ENCODE assay signal across 1 cellular context in genomic region chr20:4740774-4741431, GRCh38.
TF ChIP-seq lines count a peak whose summit lies in the region.

No MANE protein-coding gene starts in this region.

TF ChIP-seq in HepG2, 621 proteins besides CTCF, POLR2A, EP300 and RAD21 (continued from another document and continues in another):
- TF ChIP-seq ZNF367 (CRISPR knock-in tag; IDR thresholded peaks at IDR 0.05; ENCODE audit: borderline replicate concordance) = 0 out of 2 replicates have a peak, but pooled peaks have one; percentile 39
- no peak for TF ChIP-seq MYNN (CRISPR knock-in tag; IDR thresholded peaks at IDR 0.05; ENCODE audit: low read depth)
- TF ChIP-seq ARNTL (CRISPR knock-in tag; IDR thresholded peaks at IDR 0.05) = no peak
- no peak for TF ChIP-seq KLF15 (CRISPR knock-in tag; IDR thresholded peaks at IDR 0.05; ENCODE audit: borderline replicate concordance)
- no peak for TF ChIP-seq TAF15 (IDR thresholded peaks at IDR 0.05; ENCODE audit: low read depth, low read length, poor library complexity, severe bottlenecking)
- TF ChIP-seq CREM (IDR thresholded peaks at IDR 0.05) = no peak
- TF ChIP-seq CREM (CRISPR knock-in tag; IDR thresholded peaks at IDR 0.05) = no peak
- no peak for TF ChIP-seq ZXDC (CRISPR knock-in tag; IDR thresholded peaks at IDR 0.05)
- no peak for TF ChIP-seq RFX3 (CRISPR knock-in tag; IDR thresholded peaks at IDR 0.05)
- TF ChIP-seq ZNF143 (CRISPR knock-in tag; IDR thresholded peaks at IDR 0.05) = no peak
- TF ChIP-seq TRAFD1 (CRISPR knock-in tag; IDR thresholded peaks at IDR 0.05; ENCODE audit: borderline replicate concordance) = no peak
- no peak for TF ChIP-seq SIX4 (CRISPR knock-in tag; IDR thresholded peaks at IDR 0.05)
- TF ChIP-seq ZNF891 (CRISPR knock-in tag; IDR thresholded peaks at IDR 0.05) = no peak
- TF ChIP-seq ZNF343 (CRISPR knock-in tag; IDR thresholded peaks at IDR 0.05) = no peak
- no peak for TF ChIP-seq ZNF432 (CRISPR knock-in tag; IDR thresholded peaks at IDR 0.05; ENCODE audit: borderline replicate concordance)
- TF ChIP-seq, protein P1, sequence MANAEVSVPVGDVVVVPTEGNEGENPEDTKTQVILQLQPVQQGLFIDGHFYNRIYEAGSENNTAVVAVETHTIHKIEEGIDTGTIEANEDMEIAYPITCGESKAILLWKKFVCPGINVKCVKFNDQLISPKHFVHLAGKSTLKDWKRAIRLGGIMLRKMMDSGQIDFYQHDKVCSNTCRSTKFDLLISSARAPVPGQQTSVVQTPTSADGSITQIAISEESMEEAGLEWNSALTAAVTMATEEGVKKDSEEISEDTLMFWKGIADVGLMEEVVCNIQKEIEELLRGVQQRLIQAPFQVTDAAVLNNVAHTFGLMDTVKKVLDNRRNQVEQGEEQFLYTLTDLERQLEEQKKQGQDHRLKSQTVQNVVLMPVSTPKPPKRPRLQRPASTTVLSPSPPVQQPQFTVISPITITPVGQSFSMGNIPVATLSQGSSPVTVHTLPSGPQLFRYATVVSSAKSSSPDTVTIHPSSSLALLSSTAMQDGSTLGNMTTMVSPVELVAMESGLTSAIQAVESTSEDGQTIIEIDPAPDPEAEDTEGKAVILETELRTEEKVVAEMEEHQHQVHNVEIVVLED (CRISPR knock-in tag; IDR thresholded peaks at IDR 0.05; ENCODE audit: borderline replicate concordance) = 0 out of 2 replicates have a peak, but pooled peaks have one; percentile 36
- TF ChIP-seq, protein P2, sequence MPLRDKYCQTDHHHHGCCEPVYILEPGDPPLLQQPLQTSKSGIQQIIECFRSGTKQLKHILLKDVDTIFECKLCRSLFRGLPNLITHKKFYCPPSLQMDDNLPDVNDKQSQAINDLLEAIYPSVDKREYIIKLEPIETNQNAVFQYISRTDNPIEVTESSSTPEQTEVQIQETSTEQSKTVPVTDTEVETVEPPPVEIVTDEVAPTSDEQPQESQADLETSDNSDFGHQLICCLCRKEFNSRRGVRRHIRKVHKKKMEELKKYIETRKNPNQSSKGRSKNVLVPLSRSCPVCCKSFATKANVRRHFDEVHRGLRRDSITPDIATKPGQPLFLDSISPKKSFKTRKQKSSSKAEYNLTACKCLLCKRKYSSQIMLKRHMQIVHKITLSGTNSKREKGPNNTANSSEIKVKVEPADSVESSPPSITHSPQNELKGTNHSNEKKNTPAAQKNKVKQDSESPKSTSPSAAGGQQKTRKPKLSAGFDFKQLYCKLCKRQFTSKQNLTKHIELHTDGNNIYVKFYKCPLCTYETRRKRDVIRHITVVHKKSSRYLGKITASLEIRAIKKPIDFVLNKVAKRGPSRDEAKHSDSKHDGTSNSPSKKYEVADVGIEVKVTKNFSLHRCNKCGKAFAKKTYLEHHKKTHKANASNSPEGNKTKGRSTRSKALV (CRISPR knock-in tag; IDR thresholded peaks at IDR 0.05) = no peak
- TF ChIP-seq GPN1 (CRISPR knock-in tag; IDR thresholded peaks at IDR 0.05; ENCODE audit: borderline replicate concordance) = no peak
- TF ChIP-seq ZNF232 (CRISPR knock-in tag; IDR thresholded peaks at IDR 0.05; ENCODE audit: borderline replicate concordance) = no peak
- TF ChIP-seq, protein P3, sequence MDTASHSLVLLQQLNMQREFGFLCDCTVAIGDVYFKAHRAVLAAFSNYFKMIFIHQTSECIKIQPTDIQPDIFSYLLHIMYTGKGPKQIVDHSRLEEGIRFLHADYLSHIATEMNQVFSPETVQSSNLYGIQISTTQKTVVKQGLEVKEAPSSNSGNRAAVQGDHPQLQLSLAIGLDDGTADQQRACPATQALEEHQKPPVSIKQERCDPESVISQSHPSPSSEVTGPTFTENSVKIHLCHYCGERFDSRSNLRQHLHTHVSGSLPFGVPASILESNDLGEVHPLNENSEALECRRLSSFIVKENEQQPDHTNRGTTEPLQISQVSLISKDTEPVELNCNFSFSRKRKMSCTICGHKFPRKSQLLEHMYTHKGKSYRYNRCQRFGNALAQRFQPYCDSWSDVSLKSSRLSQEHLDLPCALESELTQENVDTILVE (CRISPR knock-in tag; IDR thresholded peaks at IDR 0.05) = no peak
- TF ChIP-seq ZBTB7A (CRISPR knock-in tag; IDR thresholded peaks at IDR 0.05) = no peak
- TF ChIP-seq PHF5A (CRISPR knock-in tag; IDR thresholded peaks at IDR 0.05; ENCODE audit: low read depth, unreplicated experiment) = no peak
- no peak for TF ChIP-seq AKAP8 (CRISPR knock-in tag; IDR thresholded peaks at IDR 0.05)
- TF ChIP-seq CEBPG (CRISPR knock-in tag; IDR thresholded peaks at IDR 0.05) = no peak
- 0 out of 2 replicates have a peak, but pooled peaks have one; percentile 51 for TF ChIP-seq ZNF136 (CRISPR knock-in tag; IDR thresholded peaks at IDR 0.05; ENCODE audit: low read depth)
- TF ChIP-seq POLR2G (IDR thresholded peaks at IDR 0.05; ENCODE audit: low read depth, low read length) = no peak
- no peak for TF ChIP-seq TARDBP (CRISPR knock-in tag; IDR thresholded peaks at IDR 0.05)
- TF ChIP-seq ZNF790 (CRISPR knock-in tag; IDR thresholded peaks at IDR 0.05; ENCODE audit: borderline replicate concordance) = no peak
- no peak for TF ChIP-seq TRIM24 (CRISPR knock-in tag; IDR thresholded peaks at IDR 0.05)
- TF ChIP-seq, protein P4, sequence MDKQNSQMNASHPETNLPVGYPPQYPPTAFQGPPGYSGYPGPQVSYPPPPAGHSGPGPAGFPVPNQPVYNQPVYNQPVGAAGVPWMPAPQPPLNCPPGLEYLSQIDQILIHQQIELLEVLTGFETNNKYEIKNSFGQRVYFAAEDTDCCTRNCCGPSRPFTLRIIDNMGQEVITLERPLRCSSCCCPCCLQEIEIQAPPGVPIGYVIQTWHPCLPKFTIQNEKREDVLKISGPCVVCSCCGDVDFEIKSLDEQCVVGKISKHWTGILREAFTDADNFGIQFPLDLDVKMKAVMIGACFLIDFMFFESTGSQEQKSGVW (CRISPR knock-in tag; IDR thresholded peaks at IDR 0.05; ENCODE audit: borderline replicate concordance) = no peak
- no peak for TF ChIP-seq MED13 (CRISPR knock-in tag; IDR thresholded peaks at IDR 0.05)
- no peak for TF ChIP-seq ADNP (CRISPR knock-in tag; IDR thresholded peaks at IDR 0.05)
- no peak for TF ChIP-seq NPAS2 (CRISPR knock-in tag; IDR thresholded peaks at IDR 0.05; ENCODE audit: borderline replicate concordance)
- TF ChIP-seq ZNF577 (CRISPR knock-in tag; IDR thresholded peaks at IDR 0.05; ENCODE audit: borderline replicate concordance, low read depth) = no peak
- TF ChIP-seq, protein P5, sequence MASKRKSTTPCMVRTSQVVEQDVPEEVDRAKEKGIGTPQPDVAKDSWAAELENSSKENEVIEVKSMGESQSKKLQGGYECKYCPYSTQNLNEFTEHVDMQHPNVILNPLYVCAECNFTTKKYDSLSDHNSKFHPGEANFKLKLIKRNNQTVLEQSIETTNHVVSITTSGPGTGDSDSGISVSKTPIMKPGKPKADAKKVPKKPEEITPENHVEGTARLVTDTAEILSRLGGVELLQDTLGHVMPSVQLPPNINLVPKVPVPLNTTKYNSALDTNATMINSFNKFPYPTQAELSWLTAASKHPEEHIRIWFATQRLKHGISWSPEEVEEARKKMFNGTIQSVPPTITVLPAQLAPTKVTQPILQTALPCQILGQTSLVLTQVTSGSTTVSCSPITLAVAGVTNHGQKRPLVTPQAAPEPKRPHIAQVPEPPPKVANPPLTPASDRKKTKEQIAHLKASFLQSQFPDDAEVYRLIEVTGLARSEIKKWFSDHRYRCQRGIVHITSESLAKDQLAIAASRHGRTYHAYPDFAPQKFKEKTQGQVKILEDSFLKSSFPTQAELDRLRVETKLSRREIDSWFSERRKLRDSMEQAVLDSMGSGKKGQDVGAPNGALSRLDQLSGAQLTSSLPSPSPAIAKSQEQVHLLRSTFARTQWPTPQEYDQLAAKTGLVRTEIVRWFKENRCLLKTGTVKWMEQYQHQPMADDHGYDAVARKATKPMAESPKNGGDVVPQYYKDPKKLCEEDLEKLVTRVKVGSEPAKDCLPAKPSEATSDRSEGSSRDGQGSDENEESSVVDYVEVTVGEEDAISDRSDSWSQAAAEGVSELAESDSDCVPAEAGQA (IDR thresholded peaks at IDR 0.05; ENCODE audit: low read depth) = no peak
- TF ChIP-seq, protein P5 (CRISPR knock-in tag; IDR thresholded peaks at IDR 0.05; ENCODE audit: borderline replicate concordance) = no peak
- no peak for TF ChIP-seq ZNF562 (CRISPR knock-in tag; IDR thresholded peaks at IDR 0.05; ENCODE audit: borderline replicate concordance)
- TF ChIP-seq YEATS4 (CRISPR knock-in tag; IDR thresholded peaks at IDR 0.05; ENCODE audit: borderline replicate concordance) = no peak
- no peak for TF ChIP-seq ZNF496 (CRISPR knock-in tag; IDR thresholded peaks at IDR 0.05; ENCODE audit: insufficient replicate concordance)
- TF ChIP-seq ZNF350 (CRISPR knock-in tag; IDR thresholded peaks at IDR 0.05; ENCODE audit: borderline replicate concordance, low read depth) = peak; percentile 43; the same call in 1 of the 2 replicates
- TF ChIP-seq, protein P6, sequence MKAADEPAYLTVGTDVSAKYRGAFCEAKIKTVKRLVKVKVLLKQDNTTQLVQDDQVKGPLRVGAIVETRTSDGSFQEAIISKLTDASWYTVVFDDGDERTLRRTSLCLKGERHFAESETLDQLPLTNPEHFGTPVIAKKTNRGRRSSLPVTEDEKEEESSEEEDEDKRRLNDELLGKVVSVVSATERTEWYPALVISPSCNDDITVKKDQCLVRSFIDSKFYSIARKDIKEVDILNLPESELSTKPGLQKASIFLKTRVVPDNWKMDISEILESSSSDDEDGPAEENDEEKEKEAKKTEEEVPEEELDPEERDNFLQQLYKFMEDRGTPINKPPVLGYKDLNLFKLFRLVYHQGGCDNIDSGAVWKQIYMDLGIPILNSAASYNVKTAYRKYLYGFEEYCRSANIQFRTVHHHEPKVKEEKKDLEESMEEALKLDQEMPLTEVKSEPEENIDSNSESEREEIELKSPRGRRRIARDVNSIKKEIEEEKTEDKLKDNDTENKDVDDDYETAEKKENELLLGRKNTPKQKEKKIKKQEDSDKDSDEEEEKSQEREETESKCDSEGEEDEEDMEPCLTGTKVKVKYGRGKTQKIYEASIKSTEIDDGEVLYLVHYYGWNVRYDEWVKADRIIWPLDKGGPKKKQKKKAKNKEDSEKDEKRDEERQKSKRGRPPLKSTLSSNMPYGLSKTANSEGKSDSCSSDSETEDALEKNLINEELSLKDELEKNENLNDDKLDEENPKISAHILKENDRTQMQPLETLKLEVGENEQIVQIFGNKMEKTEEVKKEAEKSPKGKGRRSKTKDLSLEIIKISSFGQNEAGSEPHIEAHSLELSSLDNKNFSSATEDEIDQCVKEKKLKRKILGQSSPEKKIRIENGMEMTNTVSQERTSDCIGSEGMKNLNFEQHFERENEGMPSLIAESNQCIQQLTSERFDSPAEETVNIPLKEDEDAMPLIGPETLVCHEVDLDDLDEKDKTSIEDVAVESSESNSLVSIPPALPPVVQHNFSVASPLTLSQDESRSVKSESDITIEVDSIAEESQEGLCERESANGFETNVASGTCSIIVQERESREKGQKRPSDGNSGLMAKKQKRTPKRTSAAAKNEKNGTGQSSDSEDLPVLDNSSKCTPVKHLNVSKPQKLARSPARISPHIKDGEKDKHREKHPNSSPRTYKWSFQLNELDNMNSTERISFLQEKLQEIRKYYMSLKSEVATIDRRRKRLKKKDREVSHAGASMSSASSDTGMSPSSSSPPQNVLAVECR (CRISPR knock-in tag; IDR thresholded peaks at IDR 0.05; ENCODE audit: borderline replicate concordance) = peak; percentile 25; the same call in 1 of the 2 replicates
- no peak for TF ChIP-seq BORCS8-MEF2B (CRISPR knock-in tag; IDR thresholded peaks at IDR 0.05)
- peak; percentile 62 for TF ChIP-seq SMC3 (IDR thresholded peaks at IDR 0.05; ENCODE audit: low read length)
